Comparison of ENCODE assay signal across 8 cellular contexts in genomic region chr10:72248477-72249151, GRCh38. TPM values are rescaled to one million over a fixed set of nuclear protein-coding genes. Genes with fewer than 3 reads are reported as not detected.
DNase-seq lines count a peak whose midpoint lies in the region; ATAC-seq and TF ChIP-seq lines count a peak whose summit lies in the region.

No MANE protein-coding gene starts in this region.

- no peak for TF ChIP-seq CTCF in GM10248 (IDR thresholded peaks at IDR 0.05; ENCODE audit: control extremely low read depth, extremely low read depth, low read depth, missing control alignments)

- H3K27me3 ChIP-seq in Karpas-422 (ENCODE audit: low read length): no peaks in the 10 kb centered on the region

- POLR2A ChIA-PET in GM10248 (lab: Yijun Ruan, JAX): interaction anchor here (0.6 to 1.6 kb wide), 6 partner anchors 25 to 189 kb away, joined by 3 to 12 read pairs (median 4); partner anchors contain the start of gene DDIT4
- POLR2A ChIA-PET in activated CD4-positive, alpha-beta memory T cell treated with anti-CD3 and anti-CD28 coated beads for 36 hours (lab: Charles Lee): interaction anchor here (0.6 to 4.3 kb wide), 15 partner anchors 12 to 1005 kb away, joined by 3 to 37 read pairs (median 4); partner anchors contain the start of gene DDIT4

- H3K4me3 Mint-ChIP-seq in activated CD4-positive, alpha-beta memory T cell treated with anti-CD3 and anti-CD28 coated beads for 36 hours: peak overlapping the region; percentile 83

- intact Hi-C loops in activated CD4-positive, alpha-beta memory T cell treated with anti-CD3 and anti-CD28 coated beads for 36 hours (cut with micrococcal nuclease): loop anchor here (1.0 to 2.0 kb wide), 5 partner anchors 13 to 84 kb away; partner anchors contain the start of gene DDIT4

- H3K4me1 Mint-ChIP-seq in activated CD4-positive, alpha-beta memory T cell treated with anti-CD3 and anti-CD28 coated beads for 36 hours (ENCODE audit: low read depth): peaks cover 74% of the 10 kb centered on the region

- H3K4me1 ChIP-seq in Karpas-422 (ENCODE audit: low read length): peaks cover 27% of the 10 kb centered on the region

- H3K9me3 Mint-ChIP-seq in activated CD4-positive, alpha-beta memory T cell treated with anti-CD3 and anti-CD28 coated beads for 36 hours: no peaks in the 10 kb centered on the region

- H3K79me2 ChIP-seq in Karpas-422 (ENCODE audit: low read length): no peaks in the 10 kb centered on the region

- no peaks in the 10 kb centered on the region for H4K20me1 ChIP-seq in Karpas-422 (ENCODE audit: insufficient read depth, low read depth, low read length)

- peak overlapping the region; percentile 97 for H2AFZ ChIP-seq in Karpas-422 (ENCODE audit: low read length)

- CTCF ChIA-PET in GM10248 (lab: Yijun Ruan, JAX): interaction anchor here (0.7 to 3.2 kb wide), 11 partner anchors 9 to 96 kb away, joined by 3 to 11 read pairs (median 4); partner anchors contain the start of gene DDIT4
- CTCF ChIA-PET in activated CD4-positive, alpha-beta memory T cell treated with anti-CD3 and anti-CD28 coated beads for 36 hours (lab: Charles Lee): interaction anchor here (0.7 to 3.3 kb wide), 4 partner anchors 13 to 89 kb away, joined by 3 to 21 read pairs (median 13); partner anchors contain the start of gene DDIT4

- peak; percentile 83 for ATAC-seq in GM21723 (IDR thresholded peaks at IDR 0.05; ENCODE audit: unreplicated experiment)

- H3K9me3 ChIP-seq in Karpas-422 (ENCODE audit: low read length): no peaks in the 10 kb centered on the region

- H3K9ac ChIP-seq in Karpas-422 (ENCODE audit: low read length): peak overlapping the region; percentile 71

- DNase-seq in GM10248 (ENCODE audit: extremely low spot score) (peak; percentile 81), Karpas-422 (peak; percentile 88), mucosa of gallbladder (ENCODE audit: low spot score) (peak; percentile 92), NCI-H187 (lab: John Stamatoyannopoulos, UW) (no peak)
- peak; percentile 84 for DNase-seq in activated CD4-positive, alpha-beta memory T cell treated with anti-CD3 and anti-CD28 coated beads for 36 hours
- DNase-seq in effector CD8-positive, alpha-beta T cell (lab: John Stamatoyannopoulos, UW): peak; percentile 34
- DNase-seq in stimulated activated CD8-positive, alpha-beta memory T cell treated with anti-CD3 and anti-CD28 coated beads, Interleukin-7, amount 100 ng/mL, for 48 hours (ENCODE audit: extremely low read depth in 1 of 2, low read depth in 1 of 2): peak; percentile 41 to 68

- peak overlapping the region; percentile 98 for H3K27ac Mint-ChIP-seq in activated CD4-positive, alpha-beta memory T cell treated with anti-CD3 and anti-CD28 coated beads for 36 hours

- peak overlapping the region; percentile 63 for H3K4me3 ChIP-seq in Karpas-422 (ENCODE audit: low read length)

- no peaks in the 10 kb centered on the region for H3K27me3 Mint-ChIP-seq in activated CD4-positive, alpha-beta memory T cell treated with anti-CD3 and anti-CD28 coated beads for 36 hours

- H3K9me2 ChIP-seq in Karpas-422 (replicated peaks; ENCODE audit: insufficient read depth, low read length): no peaks in the 10 kb centered on the region

- H3K36me3 ChIP-seq in Karpas-422 (ENCODE audit: insufficient read depth, low read length): no peaks in the 10 kb centered on the region

- peak overlapping the region; percentile 80 for H3K27ac ChIP-seq in Karpas-422 (ENCODE audit: low read length)

- peak overlapping the region; percentile 75 for H3K4me2 ChIP-seq in Karpas-422 (ENCODE audit: low read depth, low read length, poor library complexity, severe bottlenecking)

- H3K36me3 Mint-ChIP-seq in activated CD4-positive, alpha-beta memory T cell treated with anti-CD3 and anti-CD28 coated beads for 36 hours: no peaks in the 10 kb centered on the region

RNA-seq across cellular contexts. Expression of gene DDIT4, which starts 25.1 kb away (rescaled TPM):
- 331 and 583 TPM in 2 replicates for total RNA-seq in Karpas-422 (2014; rRNA removed; shearing (Covaris generic); ENCODE audit: low replicate concordance)
- total RNA-seq in activated CD4-positive, alpha-beta memory T cell treated with anti-CD3 and anti-CD28 coated beads for 36 hours: 100 to 1,000 TPM; 637 TPM
- total RNA-seq in mucosa of gallbladder: 191 TPM

RNA-seq across cellular contexts. Expression of gene ASCC1, which starts 32.5 kb away (rescaled TPM):
- total RNA-seq in Karpas-422 (2014; rRNA removed; shearing (Covaris generic); ENCODE audit: low replicate concordance): 26.0 and 27.8 TPM in 2 replicates
- 10 to 100 TPM; 50.9 to 52.5 TPM for total RNA-seq in activated CD4-positive, alpha-beta memory T cell treated with anti-CD3 and anti-CD28 coated beads for 36 hours
- 27.5 TPM for total RNA-seq in mucosa of gallbladder

RNA-seq across cellular contexts. Expression of gene ANAPC16, which starts 32.8 kb away (rescaled TPM):
- total RNA-seq in Karpas-422 (2014; rRNA removed; shearing (Covaris generic); ENCODE audit: low replicate concordance): 90.4 and 129 TPM in 2 replicates
- 100 to 1,000 TPM; 119 to 122 TPM for total RNA-seq in activated CD4-positive, alpha-beta memory T cell treated with anti-CD3 and anti-CD28 coated beads for 36 hours
- 128 TPM for total RNA-seq in mucosa of gallbladder

Comparison
In these comparisons a context has a peak if more than half of its experiments do, and no peak if none do; other contexts are left out.
1. DNase-seq: peak in GM10248 (single experiment), Karpas-422 (single experiment), activated CD4-positive, alpha-beta memory T cell treated with anti-CD3 and anti-CD28 coated beads for 36 hours (single experiment), effector CD8-positive, alpha-beta T cell (single experiment), mucosa of gallbladder (single experiment) and stimulated activated CD8-positive, alpha-beta memory T cell treated with anti-CD3 and anti-CD28 coated beads, Interleukin-7, amount 100 ng/mL, for 48 hours (2 of 2); none in NCI-H187 (0 of 2).